17 cellular contexts compared by ENCODE assay signal in genomic region chr3:124976378-124976777, GRCh38. TPM values are rescaled to one million over a fixed set of nuclear protein-coding genes. Genes with fewer than 3 reads are reported as not detected.
"Had no signal": no experiment of that assay in that cellular context is flagged by ENCODE, and none has a peak within 500 bp of the region (broad histone marks: within the 10 kb centered on the region; RNA-seq: fewer than 3 reads in every experiment).

No MANE protein-coding gene starts in this region.

- H3K36me3 ChIP-seq: ovary, right lobe of liver had no signal

- H3K4me1 Mint-ChIP-seq: activated naive CD4-positive, alpha-beta T cell treated with anti-CD3 and anti-CD28 coated beads, Interleukin-2, amount 50 U/mL, for 24 hours had no signal

- H3K27me3 Mint-ChIP-seq: activated CD4-positive, alpha-beta memory T cell treated with anti-CD3 and anti-CD28 coated beads, Interleukin-2, amount 10 ng/mL, durations not matched to agents 7 days and 5 days; activated naive CD4-positive, alpha-beta T cell treated with anti-CD3 and anti-CD28 coated beads, Interleukin-2, amount 50 U/mL, for 24 hours; activated T-cell treated with anti-CD3 and anti-CD28 coated beads, Interleukin-2, amount 50 U/mL, for 24 hours had no signal

- H3K9me3 ChIP-seq: adrenal gland, gastroesophageal sphincter, heart right ventricle, ovary, right lobe of liver, stomach, testis, upper lobe of left lung had no signal

- H3K4me1 ChIP-seq: adrenal gland, right lobe of liver, testis had no signal

- H3K27me3 ChIP-seq: adrenal gland, gastroesophageal sphincter, heart right ventricle, ovary, right lobe of liver, stomach, testis, upper lobe of left lung had no signal

- H3K4me3 ChIP-seq: adrenal gland, gastroesophageal sphincter, heart right ventricle, lung, ovary, right lobe of liver, stomach, testis, upper lobe of left lung had no signal

- H3K4me3 Mint-ChIP-seq: activated CD4-positive, alpha-beta memory T cell treated with anti-CD3 and anti-CD28 coated beads, Interleukin-2, amount 10 ng/mL, durations not matched to agents 7 days and 5 days; activated naive CD4-positive, alpha-beta T cell treated with anti-CD3 and anti-CD28 coated beads, Interleukin-2, amount 50 U/mL, for 24 hours; activated T-cell treated with anti-CD3 and anti-CD28 coated beads, Interleukin-2, amount 50 U/mL, for 24 hours had no signal

- H3K9me3 Mint-ChIP-seq: activated naive CD4-positive, alpha-beta T cell treated with anti-CD3 and anti-CD28 coated beads, Interleukin-2, amount 50 U/mL, for 24 hours; activated T-cell treated with anti-CD3 and anti-CD28 coated beads, Interleukin-2, amount 50 U/mL, for 24 hours had no signal

- DNase-seq: activated CD4-positive, alpha-beta memory T cell treated with anti-CD3 and anti-CD28 coated beads, Interleukin-2, amount 10 ng/mL, durations not matched to agents 7 days and 5 days; activated CD4-positive, alpha-beta T cell treated with anti-CD3 and anti-CD28 coated beads for 4 hours; activated T-cell treated with anti-CD3 and anti-CD28 coated beads, Interleukin-2, amount 50 U/mL, for 24 hours; adrenal gland; caudate nucleus; heart right ventricle; left colon; midbrain; ovary; right lobe of liver; stomach; testis; upper lobe of left lung had no signal

- H3K27ac Mint-ChIP-seq: activated CD4-positive, alpha-beta memory T cell treated with anti-CD3 and anti-CD28 coated beads, Interleukin-2, amount 10 ng/mL, durations not matched to agents 7 days and 5 days; activated naive CD4-positive, alpha-beta T cell treated with anti-CD3 and anti-CD28 coated beads, Interleukin-2, amount 50 U/mL, for 24 hours; activated T-cell treated with anti-CD3 and anti-CD28 coated beads, Interleukin-2, amount 50 U/mL, for 24 hours had no signal

- ATAC-seq: gastroesophageal sphincter, heart right ventricle, left colon, right lobe of liver had no signal

- H3K27ac ChIP-seq: adrenal gland, gastroesophageal sphincter, heart right ventricle, ovary, right lobe of liver, stomach, testis, upper lobe of left lung had no signal

RNA-seq across cellular contexts. Expression of gene MUC13, which starts 41.8 kb away (rescaled TPM):
- total RNA-seq: activated CD4-positive, alpha-beta memory T cell treated with anti-CD3 and anti-CD28 coated beads, Interleukin-2, amount 10 ng/mL, durations not matched to agents 7 days and 5 days; gastroesophageal sphincter; pulmonary artery endothelial cell had no signal
